In the genomic region with DNA sequence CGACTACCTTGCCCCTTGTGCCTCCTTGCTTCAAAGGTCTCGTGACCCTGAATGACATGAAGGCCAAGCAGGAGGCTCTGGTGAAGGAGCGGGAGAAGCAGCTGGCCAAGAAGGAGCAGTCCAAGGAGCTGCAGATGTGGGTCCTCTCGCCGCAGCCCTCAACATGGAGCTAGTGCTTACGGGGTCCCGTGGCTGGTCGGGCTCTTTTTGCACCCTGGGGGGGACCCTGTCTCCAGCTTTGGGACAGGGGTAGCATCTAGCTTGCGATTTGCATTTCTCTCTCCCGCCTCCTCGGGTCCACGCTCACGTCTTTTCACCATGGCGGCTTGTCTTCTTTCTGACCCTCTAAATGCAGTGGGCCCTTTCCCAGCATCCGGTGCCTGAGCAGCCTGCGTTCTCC, we compare ENCODE assay signal across 1 cellular context.
TF ChIP-seq lines count a peak whose summit lies in the region.

No MANE protein-coding gene starts in this region.

TF ChIP-seq in A549, 52 proteins besides CTCF, POLR2A, EP300 and RAD21:
- no peak for TF ChIP-seq RCOR1 (IDR thresholded peaks at IDR 0.05; ENCODE audit: low read depth, low read length)
- no peak for TF ChIP-seq ESRRA (IDR thresholded peaks at IDR 0.05; ENCODE audit: borderline replicate concordance, low read length)
- no peak for TF ChIP-seq FOXS1 (CRISPR knock-in tag; IDR thresholded peaks at IDR 0.05)
